In the genomic region with DNA sequence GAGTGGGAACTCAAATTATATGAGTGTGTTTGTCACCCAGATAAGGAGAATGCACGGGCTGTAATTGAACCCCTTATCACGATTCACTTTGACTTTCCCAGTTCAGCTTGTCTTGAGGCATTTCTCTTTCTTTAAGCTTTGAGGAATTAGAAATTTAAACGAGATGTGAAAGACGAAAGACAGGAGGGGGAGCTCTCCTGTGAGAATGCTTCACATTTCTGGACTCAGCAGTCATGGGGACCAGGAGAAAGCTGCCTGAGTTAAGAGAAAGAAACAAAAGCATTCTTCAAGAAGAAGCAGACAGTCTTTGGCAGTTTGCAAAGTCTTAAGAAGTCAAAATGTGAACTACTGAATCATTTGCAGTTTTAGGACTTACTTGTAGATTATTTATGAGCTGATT, we compare ENCODE assay signal across 12 cellular contexts.
DNase-seq lines count a peak whose midpoint lies in the region; ATAC-seq, FAIRE-seq and TF ChIP-seq lines count a peak whose summit lies in the region.
"Had no signal": no experiment of that assay in that cellular context is flagged by ENCODE, and none has a peak within 500 bp of the region (broad histone marks: within the 10 kb centered on the region; RNA-seq: fewer than 3 reads in every experiment).

No MANE protein-coding gene starts in this region.

- no peak overlapping the region for H3K9ac ChIP-seq in kidney (ENCODE audit: low read length in 2 of 2)

- POLR2A ChIA-PET in BJ (lab: Charles Lee), result no interaction called here

- H3K36me3 ChIP-seq in BJ (ENCODE audit: control insufficient read depth, insufficient read depth, low read length), result no peaks in the 10 kb centered on the region
- no peaks in the 10 kb centered on the region for H3K36me3 ChIP-seq in tibial artery
- H3K36me3 ChIP-seq in kidney (ENCODE audit: control insufficient read depth in 1 of 2, insufficient read depth in 2 of 2, low read length in 2 of 2), result no peaks in the 10 kb centered on the region
- H3K36me3 ChIP-seq: ascending aorta, gastroesophageal sphincter, transverse colon had no signal

- H3K27ac Mint-ChIP-seq in nephron, result no peak overlapping the region

- H3K27me3 Mint-ChIP-seq in nephron (ENCODE audit: low read depth), result peaks cover 3% of the 10 kb centered on the region

- H3K4me1 ChIP-seq in tibial artery (peaks cover 0 to 4% (median 0%) of the 10 kb centered on the region in 4 donors), kidney (ENCODE audit: control insufficient read depth in 1 of 2, insufficient read depth in 1 of 2, low read depth in 1 of 2, low read length in 2 of 2) (no peaks in the 10 kb centered on the region)
- H3K4me1 ChIP-seq: ascending aorta, gastroesophageal sphincter, transverse colon had no signal

- H3K4me3 ChIP-seq in BJ (ENCODE audit: low read depth, low read length), result no peak overlapping the region
- no peak overlapping the region for H3K4me3 ChIP-seq in epithelial cell of esophagus (ENCODE audit: low read length)
- no peak overlapping the region for H3K4me3 ChIP-seq in tibial artery
- H3K4me3 ChIP-seq in kidney (ENCODE audit: low read length in 2 of 2), result no peak overlapping the region
- H3K4me3 ChIP-seq: ascending aorta, gastroesophageal sphincter, transverse colon had no signal

- H3K9me3 ChIP-seq in tibial artery (no peaks in the 10 kb centered on the region), kidney (ENCODE audit: control insufficient read depth in 1 of 2, low read length in 2 of 2) (no peaks in the 10 kb centered on the region)
- H3K9me3 ChIP-seq: ascending aorta, gastroesophageal sphincter, transverse colon had no signal

- FAIRE-seq in kidney (lab: Jason Lieb, UNC), result no peak

- DNase-seq in BJ (ENCODE audit: low read depth) (no peak), M059J (ENCODE audit: low read depth) (peak; percentile 45), epithelial cell of esophagus (ENCODE audit: low read depth) (peak; percentile 26), tibial artery (no peak), DMS153 (lab: John Stamatoyannopoulos, UW) (no peak), kidney (no peak)
- DNase-seq: naive B cell, transverse colon had no signal

- H3K27ac ChIP-seq in tibial artery, result no peak overlapping the region
- no peak overlapping the region for H3K27ac ChIP-seq in kidney (ENCODE audit: low read depth in 2 of 2, low read length in 2 of 2)
- H3K27ac ChIP-seq: ascending aorta, gastroesophageal sphincter, transverse colon had no signal

- no peak overlapping the region for H3K4me3 Mint-ChIP-seq in nephron
- H3K4me3 Mint-ChIP-seq: naive B cell had no signal

- H3K36me3 Mint-ChIP-seq in nephron (ENCODE audit: low read depth), result no peaks in the 10 kb centered on the region
- H3K36me3 Mint-ChIP-seq: naive B cell had no signal

- no peaks in the 10 kb centered on the region for H3K9me3 Mint-ChIP-seq in nephron
- H3K9me3 Mint-ChIP-seq: naive B cell had no signal

- CTCF ChIA-PET in BJ (lab: Yijun Ruan, JAX), result interaction anchor here (0.6 to 2.2 kb wide), 11 partner anchors 9 to 737 kb away, joined by 3 to 17 read pairs (median 4); no protein-coding TSS in a partner anchor

- peaks cover 16% of the 10 kb centered on the region for H3K4me1 Mint-ChIP-seq in nephron
- H3K4me1 Mint-ChIP-seq: naive B cell had no signal

- TF ChIP-seq CTCF in BJ (IDR thresholded peaks at IDR 0.05; ENCODE audit: insufficient read depth, low read depth, low read length), result peak; percentile 37
- TF ChIP-seq CTCF in epithelial cell of esophagus (IDR thresholded peaks at IDR 0.05; ENCODE audit: insufficient read depth, low read depth, low read length, missing control alignments), result peak; percentile 15
- TF ChIP-seq CTCF in nephron (IDR thresholded peaks at IDR 0.05; ENCODE audit: unreplicated experiment in 3 of 3), result peak; percentile 18 to 30 (median 18)
- TF ChIP-seq CTCF in tibial artery (IDR thresholded peaks at IDR 0.05), result no peak
- TF ChIP-seq CTCF in kidney (IDR thresholded peaks at IDR 0.05; ENCODE audit: borderline replicate concordance, extremely low read depth, insufficient read depth), result no peak

- intact Hi-C loops in tibial artery (cut with DNase I; ENCODE audit: low total_unique reads) (no loop called here), kidney (cut with DNase I) (no loop called here)

- no peak for ATAC-seq in GM19035 (IDR thresholded peaks at IDR 0.05; ENCODE audit: unreplicated experiment)
- ATAC-seq: gastroesophageal sphincter had no signal

- H3K27me3 ChIP-seq in BJ (ENCODE audit: control insufficient read depth, insufficient read depth, low read length) (no peaks in the 10 kb centered on the region), tibial artery (no peaks in the 10 kb centered on the region)
- H3K27me3 ChIP-seq: ascending aorta, gastroesophageal sphincter, transverse colon had no signal

Comparison
In these comparisons a context has a peak if more than half of its experiments do, and no peak if none do; other contexts are left out.
1. DNase-seq: peak in M059J (single experiment) and epithelial cell of esophagus (single experiment); none in BJ (single experiment), tibial artery (0 of 2), DMS153 (single experiment) and kidney (single experiment).
2. CTCF ChIP-seq: peak in BJ (single experiment), epithelial cell of esophagus (single experiment) and nephron (3 of 3); none in tibial artery (0 of 2) and kidney (single experiment).